15 cellular contexts compared by ENCODE assay signal in the genomic region with DNA sequence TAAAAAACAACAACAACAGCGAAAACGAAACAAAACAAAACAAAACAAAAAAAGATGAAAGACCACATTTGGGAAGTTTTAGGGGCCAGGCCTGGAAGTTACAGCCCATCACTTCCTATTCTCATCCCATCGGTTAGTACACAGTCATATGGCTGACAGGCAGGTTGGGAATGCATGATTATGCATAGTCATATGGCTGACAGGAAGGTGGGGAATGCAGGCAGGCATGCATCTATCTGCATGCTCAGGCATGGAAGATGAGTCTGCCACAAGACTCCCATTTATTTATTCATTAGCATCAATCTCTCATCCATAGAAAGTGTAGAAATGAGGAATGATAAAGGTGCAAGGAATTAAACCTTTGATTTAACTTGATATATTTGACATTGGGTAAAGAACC.
"Had no signal": no experiment of that assay in that cellular context is flagged by ENCODE, and none has a peak within 500 bp of the region (broad histone marks: within the 10 kb centered on the region; RNA-seq: fewer than 3 reads in every experiment).

No MANE protein-coding gene starts in this region.

- H3K4me3 ChIP-seq: left lung had no signal

- H3K36me3 Mint-ChIP-seq: brain; stimulated activated naive B cell treated with anti-CD40 and anti-IgM and Interleukin-4, amounts not matched to agents 10 μg/mL and 1 μg/mL and 100 μg/mL, for 72 hours had no signal

- H3K4me1 Mint-ChIP-seq: activated CD4-positive, alpha-beta T cell treated with anti-CD3 and anti-CD28 coated beads, Interleukin-2, amount 10 ng/mL, durations not matched to agents 24 days and 14 days; stimulated activated naive B cell treated with anti-CD40 and anti-IgM and Interleukin-4, amounts not matched to agents 10 μg/mL and 1 μg/mL and 100 μg/mL, for 72 hours had no signal

- DNase-seq: activated CD4-positive, alpha-beta T cell treated with anti-CD3 and anti-CD28 coated beads, Interleukin-2, amount 10 ng/mL, durations not matched to agents 24 days and 14 days; activated CD8-positive, alpha-beta T cell treated with anti-CD3 and anti-CD28 coated beads, Interleukin-2, amount 10 ng/mL, durations not matched to agents 7 days and 5 days; activated naive CD4-positive, alpha-beta T cell treated with anti-CD3 and anti-CD28 coated beads for 36 hours; activated T-cell treated with anti-CD3 and anti-CD28 coated beads, Interleukin-2, amount 50 U/mL, for 24 hours; cortex of kidney; effector CD8-positive, alpha-beta T cell; foreskin fibroblast; hypothalamus; kidney; stimulated activated naive B cell treated with anti-CD40 and anti-IgM and Interleukin-4, amounts not matched to agents 10 μg/mL and 1 μg/mL and 100 μg/mL, for 72 hours had no signal

- H3K9me3 Mint-ChIP-seq: activated CD4-positive, alpha-beta T cell treated with anti-CD3 and anti-CD28 coated beads, Interleukin-2, amount 10 ng/mL, durations not matched to agents 24 days and 14 days; activated naive CD4-positive, alpha-beta T cell treated with anti-CD3 and anti-CD28 coated beads for 36 hours; activated T-cell treated with anti-CD3 and anti-CD28 coated beads, Interleukin-2, amount 50 U/mL, for 24 hours; activated T-helper 2 cell treated with anti-CD3 and anti-CD28 coated beads, Interferon-gamma antibody, Interleukin-2, Interleukin-4, amounts not matched to agents 10 μg/mL and 5 μg/mL and 100 μg/mL, durations not matched to agents 14 hours and 24 hours and 36 hours; brain; stimulated activated naive B cell treated with anti-CD40 and anti-IgM and Interleukin-4, amounts not matched to agents 10 μg/mL and 1 μg/mL and 100 μg/mL, for 72 hours had no signal

- H3K27ac Mint-ChIP-seq: activated CD4-positive, alpha-beta T cell treated with anti-CD3 and anti-CD28 coated beads, Interleukin-2, amount 10 ng/mL, durations not matched to agents 24 days and 14 days; activated CD8-positive, alpha-beta T cell treated with anti-CD3 and anti-CD28 coated beads, Interleukin-2, amount 10 ng/mL, durations not matched to agents 7 days and 5 days; activated naive CD4-positive, alpha-beta T cell treated with anti-CD3 and anti-CD28 coated beads for 36 hours; activated T-cell treated with anti-CD3 and anti-CD28 coated beads, Interleukin-2, amount 50 U/mL, for 24 hours; activated T-helper 2 cell treated with anti-CD3 and anti-CD28 coated beads, Interferon-gamma antibody, Interleukin-2, Interleukin-4, amounts not matched to agents 10 μg/mL and 5 μg/mL and 100 μg/mL, durations not matched to agents 14 hours and 24 hours and 36 hours; brain; progenitor cell of endocrine pancreas; stimulated activated naive B cell treated with anti-CD40 and anti-IgM and Interleukin-4, amounts not matched to agents 10 μg/mL and 1 μg/mL and 100 μg/mL, for 72 hours had no signal

- ATAC-seq: activated CD8-positive, alpha-beta T cell treated with anti-CD3 and anti-CD28 coated beads, Interleukin-2, amount 10 ng/mL, durations not matched to agents 7 days and 5 days; left lung; stimulated activated naive B cell treated with anti-CD40 and anti-IgM and Interleukin-4, amounts not matched to agents 10 μg/mL and 1 μg/mL and 100 μg/mL, for 72 hours had no signal

- H3K27me3 Mint-ChIP-seq: activated CD4-positive, alpha-beta T cell treated with anti-CD3 and anti-CD28 coated beads, Interleukin-2, amount 10 ng/mL, durations not matched to agents 24 days and 14 days; activated T-cell treated with anti-CD3 and anti-CD28 coated beads, Interleukin-2, amount 50 U/mL, for 24 hours; brain; progenitor cell of endocrine pancreas had no signal

- H3K4me3 Mint-ChIP-seq: activated CD4-positive, alpha-beta T cell treated with anti-CD3 and anti-CD28 coated beads, Interleukin-2, amount 10 ng/mL, durations not matched to agents 24 days and 14 days; activated CD8-positive, alpha-beta T cell treated with anti-CD3 and anti-CD28 coated beads, Interleukin-2, amount 10 ng/mL, durations not matched to agents 7 days and 5 days; activated naive CD4-positive, alpha-beta T cell treated with anti-CD3 and anti-CD28 coated beads for 36 hours; activated T-cell treated with anti-CD3 and anti-CD28 coated beads, Interleukin-2, amount 50 U/mL, for 24 hours; brain; neural crest cell; stimulated activated naive B cell treated with anti-CD40 and anti-IgM and Interleukin-4, amounts not matched to agents 10 μg/mL and 1 μg/mL and 100 μg/mL, for 72 hours had no signal
